In the genomic region with DNA sequence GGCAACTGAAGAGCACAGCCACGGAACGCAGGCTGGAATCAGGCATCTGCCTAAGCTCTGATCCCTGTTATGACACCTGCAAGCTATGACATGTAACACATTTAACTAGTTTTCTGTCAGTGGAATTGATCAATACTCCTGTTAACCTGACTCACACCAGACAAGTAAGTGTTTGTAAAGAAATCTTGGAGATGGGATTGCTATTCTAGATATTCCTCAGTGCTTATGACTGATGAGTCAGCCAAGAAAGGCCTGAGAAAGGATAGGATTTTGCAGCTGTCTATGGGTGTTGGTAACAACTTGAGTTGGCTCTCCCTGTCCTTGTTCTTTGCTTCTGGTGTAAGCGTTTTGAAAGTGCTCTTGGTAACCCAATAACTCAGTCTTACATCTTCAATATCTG, we compare ENCODE assay signal across 13 cellular contexts.
DNase-seq lines count a peak whose midpoint lies in the region; ATAC-seq and TF ChIP-seq lines count a peak whose summit lies in the region.
"Had no signal": no experiment of that assay in that cellular context is flagged by ENCODE, and none has a peak within 500 bp of the region (broad histone marks: within the 10 kb centered on the region; RNA-seq: fewer than 3 reads in every experiment).

No MANE protein-coding gene starts in this region.

- no peaks in the 10 kb centered on the region for H3K4me1 Mint-ChIP-seq in activated CD8-positive, alpha-beta T cell treated with anti-CD3 and anti-CD28 coated beads for 36 hours (ENCODE audit: low read depth)

- TF ChIP-seq CTCF in SK-N-SH (IDR thresholded peaks at IDR 0.05), result no peak
- TF ChIP-seq CTCF in activated CD8-positive, alpha-beta T cell treated with anti-CD3 and anti-CD28 coated beads for 36 hours (IDR thresholded peaks at IDR 0.05), result no peak

- POLR2A ChIA-PET in SK-N-SH (lab: Yijun Ruan, JAX), result no interaction called here
- POLR2A ChIA-PET in activated CD8-positive, alpha-beta T cell treated with anti-CD3 and anti-CD28 coated beads for 36 hours (lab: Charles Lee), result no interaction called here

- H3K27ac ChIP-seq in SK-N-SH (ENCODE audit: low read depth in 2 of 2, low read length in 1 of 2), result no peak overlapping the region
- H3K27ac ChIP-seq in right cardiac atrium (ENCODE audit: low read length), result peak overlapping the region; percentile 61
- H3K27ac ChIP-seq: right lobe of liver, thyroid gland had no signal

- H3K4me1 ChIP-seq in SK-N-SH (ENCODE audit: control insufficient read depth in 1 of 2, insufficient read depth in 2 of 2, low read depth in 1 of 2, low read length in 1 of 2) (peaks cover 1 to 10% of the 10 kb centered on the region in 2 experiments; a peak in 3 of 4 replicates), right cardiac atrium (ENCODE audit: control insufficient read depth, insufficient read depth, low read length) (peaks cover 4% of the 10 kb centered on the region)

- no peak overlapping the region for H3K4me2 ChIP-seq in SK-N-SH

- WGBS in SK-N-SH (ENCODE audit: low lambda C conversion rate), result 91% methylated on average over 3 of the region's 3 CpGs
- 64% methylated on average over 3 of the region's 3 CpGs for WGBS in right cardiac atrium

- H3K9ac ChIP-seq in SK-N-SH, result no peak overlapping the region

- H3K79me2 ChIP-seq in SK-N-SH (ENCODE audit: insufficient read depth), result no peaks in the 10 kb centered on the region

- H4K20me1 ChIP-seq in SK-N-SH (ENCODE audit: insufficient read depth), result no peaks in the 10 kb centered on the region

- H3K27ac Mint-ChIP-seq in activated CD8-positive, alpha-beta T cell treated with anti-CD3 and anti-CD28 coated beads for 36 hours, result no peak overlapping the region
- H3K27ac Mint-ChIP-seq: naive thymus-derived CD4-positive, alpha-beta T cell had no signal

- H3K27me3 Mint-ChIP-seq in activated CD8-positive, alpha-beta T cell treated with anti-CD3 and anti-CD28 coated beads for 36 hours, result no peaks in the 10 kb centered on the region
- H3K27me3 Mint-ChIP-seq: naive thymus-derived CD4-positive, alpha-beta T cell had no signal

- H3K9me3 Mint-ChIP-seq in activated CD8-positive, alpha-beta T cell treated with anti-CD3 and anti-CD28 coated beads for 36 hours, result no peaks in the 10 kb centered on the region
- H3K9me3 Mint-ChIP-seq: naive thymus-derived CD4-positive, alpha-beta T cell had no signal

- H3K4me3 ChIP-seq in SK-N-SH (ENCODE audit: low read depth in 2 of 2, low read length in 1 of 2) (no peak overlapping the region), right cardiac atrium (ENCODE audit: low read length) (no peak overlapping the region)
- H3K4me3 ChIP-seq: right lobe of liver, thyroid gland had no signal

- TF ChIP-seq RAD21 in SK-N-SH (IDR thresholded peaks at IDR 0.05; ENCODE audit: low read length), result no peak

- intact Hi-C loops in right cardiac atrium (cut with DNase I), result no loop called here
- intact Hi-C loops in activated CD8-positive, alpha-beta T cell treated with anti-CD3 and anti-CD28 coated beads for 36 hours (cut with micrococcal nuclease), result no loop called here

- peaks cover 3% of the 10 kb centered on the region for H3F3A ChIP-seq in SK-N-SH (replicated peaks; ENCODE audit: insufficient read depth)

- H3K9me3 ChIP-seq in SK-N-SH, result no peaks in the 10 kb centered on the region
- no peaks in the 10 kb centered on the region for H3K9me3 ChIP-seq in right cardiac atrium (ENCODE audit: control insufficient read depth, low read length)
- H3K9me3 ChIP-seq: right lobe of liver, thyroid gland had no signal

- peaks cover 25 to 41% of the 10 kb centered on the region in 2 experiments for H3K36me3 ChIP-seq in SK-N-SH (replicated peaks in 1 of 2; ENCODE audit: control insufficient read depth in 1 of 2, insufficient read depth in 2 of 2, low read length in 1 of 2)

- DNase-seq in SK-N-SH (no peak), amniotic epithelial cell (ENCODE audit: low read depth) (peak; percentile 70), right cardiac atrium (no peak), superior temporal gyrus (ENCODE audit: extremely low spot score) (peak; percentile 55), GM19240 (ENCODE audit: insufficient read length, low spot score) (no peak)
- no peak for DNase-seq in activated CD8-positive, alpha-beta T cell treated with anti-CD3 and anti-CD28 coated beads for 36 hours
- DNase-seq: 8988T; activated CD4-positive, alpha-beta T cell treated with anti-CD3 and anti-CD28 coated beads, Interleukin-2, amount 50 U/mL, for 48 hours; naive thymus-derived CD4-positive, alpha-beta T cell; right lobe of liver; thyroid gland had no signal

- CTCF ChIA-PET in SK-N-SH (lab: Yijun Ruan, JAX), result interaction anchor here (0.8 kb wide), 1 partner anchor 326 kb away, joined by 4 read pairs; no protein-coding TSS in a partner anchor
- CTCF ChIA-PET in activated CD8-positive, alpha-beta T cell treated with anti-CD3 and anti-CD28 coated beads for 36 hours (lab: Charles Lee), result no interaction called here

- TF ChIP-seq EP300 in SK-N-SH (IDR thresholded peaks at IDR 0.05; ENCODE audit: borderline replicate concordance in 1 of 2, low read depth in 1 of 2, low read length in 1 of 2), result no peak

- ATAC-seq in SK-N-SH treated with all-trans-retinoic acid at 6 μM for 48 hours (no peak), right cardiac atrium (no peak), HG03354 (IDR thresholded peaks at IDR 0.05; ENCODE audit: poor library complexity, severe bottlenecking, unreplicated experiment) (no peak)
- ATAC-seq in activated CD8-positive, alpha-beta T cell treated with anti-CD3 and anti-CD28 coated beads for 36 hours, result no peak
- ATAC-seq: naive thymus-derived CD4-positive, alpha-beta T cell; right lobe of liver had no signal

- peaks cover 9% of the 10 kb centered on the region for H3K36me3 Mint-ChIP-seq in activated CD8-positive, alpha-beta T cell treated with anti-CD3 and anti-CD28 coated beads for 36 hours (ENCODE audit: low read depth)

- no peaks in the 10 kb centered on the region for H3K27me3 ChIP-seq in SK-N-SH (ENCODE audit: insufficient read depth)
- no peaks in the 10 kb centered on the region for H3K27me3 ChIP-seq in right cardiac atrium (ENCODE audit: control insufficient read depth, insufficient read depth)
- H3K27me3 ChIP-seq: right lobe of liver, thyroid gland had no signal

- H3K4me3 Mint-ChIP-seq in activated CD8-positive, alpha-beta T cell treated with anti-CD3 and anti-CD28 coated beads for 36 hours, result no peak overlapping the region
- H3K4me3 Mint-ChIP-seq: naive thymus-derived CD4-positive, alpha-beta T cell had no signal

- no peaks in the 10 kb centered on the region for H3K9me2 ChIP-seq in SK-N-SH

- no peak overlapping the region for H2AFZ ChIP-seq in SK-N-SH (ENCODE audit: low read depth)

TF ChIP-seq in SK-N-SH, 30 proteins besides CTCF, POLR2A, EP300 and RAD21:
- TF ChIP-seq, protein P1, sequence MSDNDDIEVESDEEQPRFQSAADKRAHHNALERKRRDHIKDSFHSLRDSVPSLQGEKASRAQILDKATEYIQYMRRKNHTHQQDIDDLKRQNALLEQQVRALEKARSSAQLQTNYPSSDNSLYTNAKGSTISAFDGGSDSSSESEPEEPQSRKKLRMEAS (IDR thresholded peaks at IDR 0.05; ENCODE audit: low read depth), result no peak
- TF ChIP-seq FOSL2 (IDR thresholded peaks at IDR 0.05; ENCODE audit: borderline replicate concordance, low read depth), result peak; percentile 14; the same call in 1 of the 2 replicates
- TF ChIP-seq NRF1 (IDR thresholded peaks at IDR 0.05; ENCODE audit: low read depth, low read length), result no peak
- TF ChIP-seq FOXM1 (IDR thresholded peaks at IDR 0.05; ENCODE audit: low read depth), result no peak
- TF ChIP-seq TCF12 (IDR thresholded peaks at IDR 0.05), result peak; percentile 14; the same call in 1 of the 2 replicates

TF ChIP-seq in SK-N-SH treated with all-trans-retinoic acid at 6 μM for 48 hours, 23 proteins besides CTCF, POLR2A, EP300 and RAD21 (continues in another document):
- TF ChIP-seq ZNF565 (CRISPR knock-in tag; conservative IDR thresholded peaks at IDR 0.05; ENCODE audit: low read depth), result no peak
- no peak for TF ChIP-seq ZNF70 (CRISPR knock-in tag; IDR thresholded peaks at IDR 0.05)
- no peak for TF ChIP-seq CSDC2 (CRISPR knock-in tag; IDR thresholded peaks at IDR 0.05)
- no peak for TF ChIP-seq ZC3H10 (CRISPR knock-in tag; IDR thresholded peaks at IDR 0.05)
- TF ChIP-seq, protein P2, sequence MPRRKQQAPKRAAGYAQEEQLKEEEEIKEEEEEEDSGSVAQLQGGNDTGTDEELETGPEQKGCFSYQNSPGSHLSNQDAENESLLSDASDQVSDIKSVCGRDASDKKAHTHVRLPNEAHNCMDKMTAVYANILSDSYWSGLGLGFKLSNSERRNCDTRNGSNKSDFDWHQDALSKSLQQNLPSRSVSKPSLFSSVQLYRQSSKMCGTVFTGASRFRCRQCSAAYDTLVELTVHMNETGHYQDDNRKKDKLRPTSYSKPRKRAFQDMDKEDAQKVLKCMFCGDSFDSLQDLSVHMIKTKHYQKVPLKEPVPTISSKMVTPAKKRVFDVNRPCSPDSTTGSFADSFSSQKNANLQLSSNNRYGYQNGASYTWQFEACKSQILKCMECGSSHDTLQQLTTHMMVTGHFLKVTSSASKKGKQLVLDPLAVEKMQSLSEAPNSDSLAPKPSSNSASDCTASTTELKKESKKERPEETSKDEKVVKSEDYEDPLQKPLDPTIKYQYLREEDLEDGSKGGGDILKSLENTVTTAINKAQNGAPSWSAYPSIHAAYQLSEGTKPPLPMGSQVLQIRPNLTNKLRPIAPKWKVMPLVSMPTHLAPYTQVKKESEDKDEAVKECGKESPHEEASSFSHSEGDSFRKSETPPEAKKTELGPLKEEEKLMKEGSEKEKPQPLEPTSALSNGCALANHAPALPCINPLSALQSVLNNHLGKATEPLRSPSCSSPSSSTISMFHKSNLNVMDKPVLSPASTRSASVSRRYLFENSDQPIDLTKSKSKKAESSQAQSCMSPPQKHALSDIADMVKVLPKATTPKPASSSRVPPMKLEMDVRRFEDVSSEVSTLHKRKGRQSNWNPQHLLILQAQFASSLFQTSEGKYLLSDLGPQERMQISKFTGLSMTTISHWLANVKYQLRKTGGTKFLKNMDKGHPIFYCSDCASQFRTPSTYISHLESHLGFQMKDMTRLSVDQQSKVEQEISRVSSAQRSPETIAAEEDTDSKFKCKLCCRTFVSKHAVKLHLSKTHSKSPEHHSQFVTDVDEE (CRISPR knock-in tag; IDR thresholded peaks at IDR 0.05), result no peak
- TF ChIP-seq, protein P3, sequence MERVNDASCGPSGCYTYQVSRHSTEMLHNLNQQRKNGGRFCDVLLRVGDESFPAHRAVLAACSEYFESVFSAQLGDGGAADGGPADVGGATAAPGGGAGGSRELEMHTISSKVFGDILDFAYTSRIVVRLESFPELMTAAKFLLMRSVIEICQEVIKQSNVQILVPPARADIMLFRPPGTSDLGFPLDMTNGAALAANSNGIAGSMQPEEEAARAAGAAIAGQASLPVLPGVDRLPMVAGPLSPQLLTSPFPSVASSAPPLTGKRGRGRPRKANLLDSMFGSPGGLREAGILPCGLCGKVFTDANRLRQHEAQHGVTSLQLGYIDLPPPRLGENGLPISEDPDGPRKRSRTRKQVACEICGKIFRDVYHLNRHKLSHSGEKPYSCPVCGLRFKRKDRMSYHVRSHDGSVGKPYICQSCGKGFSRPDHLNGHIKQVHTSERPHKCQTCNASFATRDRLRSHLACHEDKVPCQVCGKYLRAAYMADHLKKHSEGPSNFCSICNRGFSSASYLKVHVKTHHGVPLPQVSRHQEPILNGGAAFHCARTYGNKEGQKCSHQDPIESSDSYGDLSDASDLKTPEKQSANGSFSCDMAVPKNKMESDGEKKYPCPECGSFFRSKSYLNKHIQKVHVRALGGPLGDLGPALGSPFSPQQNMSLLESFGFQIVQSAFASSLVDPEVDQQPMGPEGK (CRISPR knock-in tag; IDR thresholded peaks at IDR 0.05; ENCODE audit: borderline replicate concordance), result no peak

Comparison
In these comparisons a context has a peak if more than half of its experiments do, and no peak if none do; other contexts are left out.
1. DNase-seq: peak in amniotic epithelial cell (single experiment) and superior temporal gyrus (single experiment); none in SK-N-SH (single experiment), right cardiac atrium (0 of 3), activated CD8-positive, alpha-beta T cell treated with anti-CD3 and anti-CD28 coated beads for 36 hours (single experiment) and GM19240 (single experiment).